Comparison of ENCODE assay signal across 8 cellular contexts in the genomic region with DNA sequence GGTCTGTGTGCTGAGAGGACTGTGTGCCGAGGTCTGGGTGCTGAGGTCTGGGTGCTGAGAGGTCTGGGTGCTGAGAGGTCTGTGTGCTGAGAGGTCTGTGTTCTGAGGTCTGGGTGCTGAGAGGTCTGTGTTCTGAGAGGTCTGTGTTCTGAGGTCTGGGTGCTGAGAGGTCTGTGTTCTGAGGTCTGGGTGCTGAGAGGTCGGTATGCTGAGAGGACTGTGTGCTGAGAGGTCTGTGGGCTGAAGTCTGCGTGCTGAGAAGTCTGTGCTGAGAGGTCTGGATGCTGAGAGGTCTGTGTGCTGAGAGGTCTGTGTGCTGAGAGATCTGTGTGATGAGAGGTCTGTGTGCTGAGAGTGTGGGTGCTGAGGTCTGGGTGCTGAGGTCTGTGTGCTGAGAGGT.
DNase-seq lines count a peak whose midpoint lies in the region; ATAC-seq and TF ChIP-seq lines count a peak whose summit lies in the region.
"Not testable (repeated sequence)": the region's sequence is repeated elsewhere in the genome, so short reads cannot be mapped to it uniquely, and the experiment has no call there.

No MANE protein-coding gene starts in this region.

- not testable (repeated sequence) for H3K27ac Mint-ChIP-seq in activated CD4-positive, alpha-beta memory T cell treated with anti-CD3 and anti-CD28 coated beads, Interleukin-2, amount 10 ng/mL, durations not matched to agents 7 days and 5 days; activated naive CD8-positive, alpha-beta T cell treated with anti-CD3 and anti-CD28 coated beads, Interleukin-2, amount 10 ng/mL, durations not matched to agents 7 days and 5 days; osteocyte (ENCODE audit: unreplicated experiment)

- not testable (repeated sequence) for TF ChIP-seq CTCF in choroid plexus epithelial cell (conservative IDR thresholded peaks at IDR 0.05; ENCODE audit: low read depth, low read length); osteocyte (IDR thresholded peaks at IDR 0.05); testis (IDR thresholded peaks at IDR 0.05); upper lobe of right lung (IDR thresholded peaks at IDR 0.05)

- not testable (repeated sequence) for H3K9ac ChIP-seq in BLaER1

- peaks cover 24% of the 10 kb centered on the region for H3K4me1 ChIP-seq in BLaER1
- not testable (repeated sequence) for H3K4me1 ChIP-seq in testis, upper lobe of right lung

- intact Hi-C loops in testis (cut with DNase I; ENCODE audit: low total_unique reads); upper lobe of right lung (cut with DNase I): not testable (repeated sequence)

- ATAC-seq in activated naive CD8-positive, alpha-beta T cell treated with anti-CD3 and anti-CD28 coated beads, Interleukin-2, amount 10 ng/mL, durations not matched to agents 7 days and 5 days (ENCODE audit: low read depth); left lobe of liver; upper lobe of right lung: not testable (repeated sequence)

- H4K20me1 ChIP-seq in BLaER1, result not testable (repeated sequence)

- CTCF ChIA-PET in activated CD4-positive, alpha-beta memory T cell treated with anti-CD3 and anti-CD28 coated beads, Interleukin-2, amount 10 ng/mL, durations not matched to agents 7 days and 5 days (lab: Charles Lee), result not testable (repeated sequence)

- H3K27me3 ChIP-seq in BLaER1, testis, upper lobe of right lung: not testable (repeated sequence)

- H3K9me3 Mint-ChIP-seq in activated CD4-positive, alpha-beta memory T cell treated with anti-CD3 and anti-CD28 coated beads, Interleukin-2, amount 10 ng/mL, durations not matched to agents 7 days and 5 days; activated naive CD8-positive, alpha-beta T cell treated with anti-CD3 and anti-CD28 coated beads, Interleukin-2, amount 10 ng/mL, durations not matched to agents 7 days and 5 days; osteocyte (ENCODE audit: unreplicated experiment): not testable (repeated sequence)

- H3K27ac ChIP-seq in BLaER1, result peak overlapping the region; percentile 38; the same call in 1 of the 2 replicates
- H3K27ac ChIP-seq in testis, upper lobe of right lung: not testable (repeated sequence)

- POLR2A ChIA-PET in activated CD4-positive, alpha-beta memory T cell treated with anti-CD3 and anti-CD28 coated beads, Interleukin-2, amount 10 ng/mL, durations not matched to agents 7 days and 5 days (lab: Charles Lee); activated naive CD8-positive, alpha-beta T cell treated with anti-CD3 and anti-CD28 coated beads, Interleukin-2, amount 10 ng/mL, durations not matched to agents 7 days and 5 days (lab: Charles Lee): not testable (repeated sequence)

- H3K4me1 Mint-ChIP-seq in activated CD4-positive, alpha-beta memory T cell treated with anti-CD3 and anti-CD28 coated beads, Interleukin-2, amount 10 ng/mL, durations not matched to agents 7 days and 5 days; activated naive CD8-positive, alpha-beta T cell treated with anti-CD3 and anti-CD28 coated beads, Interleukin-2, amount 10 ng/mL, durations not matched to agents 7 days and 5 days; osteocyte (ENCODE audit: unreplicated experiment): not testable (repeated sequence)

- H3K27me3 Mint-ChIP-seq in activated CD4-positive, alpha-beta memory T cell treated with anti-CD3 and anti-CD28 coated beads, Interleukin-2, amount 10 ng/mL, durations not matched to agents 7 days and 5 days; activated naive CD8-positive, alpha-beta T cell treated with anti-CD3 and anti-CD28 coated beads, Interleukin-2, amount 10 ng/mL, durations not matched to agents 7 days and 5 days: not testable (repeated sequence)
- H3K27me3 Mint-ChIP-seq in osteocyte (ENCODE audit: unreplicated experiment), result peaks cover 10% of the 10 kb centered on the region

- H3K4me2 ChIP-seq in BLaER1, result not testable (repeated sequence)

- not testable (repeated sequence) for H3K4me3 Mint-ChIP-seq in activated CD4-positive, alpha-beta memory T cell treated with anti-CD3 and anti-CD28 coated beads, Interleukin-2, amount 10 ng/mL, durations not matched to agents 7 days and 5 days; activated naive CD8-positive, alpha-beta T cell treated with anti-CD3 and anti-CD28 coated beads, Interleukin-2, amount 10 ng/mL, durations not matched to agents 7 days and 5 days; osteocyte (ENCODE audit: unreplicated experiment)

- not testable (repeated sequence) for H3K4me3 ChIP-seq in BLaER1; choroid plexus epithelial cell (ENCODE audit: low read depth, low read length); testis; upper lobe of right lung

- not testable (repeated sequence) for TF ChIP-seq POLR2A in testis (IDR thresholded peaks at IDR 0.05)

- not testable (repeated sequence) for H3K36me3 ChIP-seq in BLaER1; testis (ENCODE audit: low read depth, missing control alignments); upper lobe of right lung

- H3K36me3 Mint-ChIP-seq in activated CD4-positive, alpha-beta memory T cell treated with anti-CD3 and anti-CD28 coated beads, Interleukin-2, amount 10 ng/mL, durations not matched to agents 7 days and 5 days (ENCODE audit: low read depth); activated naive CD8-positive, alpha-beta T cell treated with anti-CD3 and anti-CD28 coated beads, Interleukin-2, amount 10 ng/mL, durations not matched to agents 7 days and 5 days; osteocyte (ENCODE audit: unreplicated experiment): not testable (repeated sequence)

- DNase-seq in activated CD4-positive, alpha-beta memory T cell treated with anti-CD3 and anti-CD28 coated beads, Interleukin-2, amount 10 ng/mL, durations not matched to agents 7 days and 5 days, result peak; percentile 4
- DNase-seq in activated naive CD8-positive, alpha-beta T cell treated with anti-CD3 and anti-CD28 coated beads, Interleukin-2, amount 10 ng/mL, durations not matched to agents 7 days and 5 days, result peak; percentile 17
- DNase-seq in choroid plexus epithelial cell (ENCODE audit: low read depth), result peak; percentile 30
- DNase-seq in left lobe of liver (ENCODE audit: low spot score), result peak; percentile 23
- DNase-seq in osteocyte (ENCODE audit: extremely low spot score, unreplicated experiment), result peak; percentile 56
- DNase-seq in testis, result peak; percentile 2
- peak; percentile 33 for DNase-seq in upper lobe of right lung

- WGBS in testis, 2 donors, result 70 to 71% methylated on average over 3 of the region's 3 CpGs

- peaks cover 28% of the 10 kb centered on the region for H3K9me3 ChIP-seq in BLaER1
- not testable (repeated sequence) for H3K9me3 ChIP-seq in testis, upper lobe of right lung

Comparison
In these comparisons a context has a peak if more than half of its experiments do, and no peak if none do; other contexts are left out.
1. DNase-seq: peak in every context shown above with its lines; median percentile 56 in osteocyte; 33 in upper lobe of right lung; 30 in choroid plexus epithelial cell; 23 in left lobe of liver; 17 in activated naive CD8-positive, alpha-beta T cell treated with anti-CD3 and anti-CD28 coated beads, Interleukin-2, amount 10 ng/mL, durations not matched to agents 7 days and 5 days; 4 in activated CD4-positive, alpha-beta memory T cell treated with anti-CD3 and anti-CD28 coated beads, Interleukin-2, amount 10 ng/mL, durations not matched to agents 7 days and 5 days; 2 in testis.